Comparison of ENCODE assay signal across 8 cellular contexts in the genomic region with DNA sequence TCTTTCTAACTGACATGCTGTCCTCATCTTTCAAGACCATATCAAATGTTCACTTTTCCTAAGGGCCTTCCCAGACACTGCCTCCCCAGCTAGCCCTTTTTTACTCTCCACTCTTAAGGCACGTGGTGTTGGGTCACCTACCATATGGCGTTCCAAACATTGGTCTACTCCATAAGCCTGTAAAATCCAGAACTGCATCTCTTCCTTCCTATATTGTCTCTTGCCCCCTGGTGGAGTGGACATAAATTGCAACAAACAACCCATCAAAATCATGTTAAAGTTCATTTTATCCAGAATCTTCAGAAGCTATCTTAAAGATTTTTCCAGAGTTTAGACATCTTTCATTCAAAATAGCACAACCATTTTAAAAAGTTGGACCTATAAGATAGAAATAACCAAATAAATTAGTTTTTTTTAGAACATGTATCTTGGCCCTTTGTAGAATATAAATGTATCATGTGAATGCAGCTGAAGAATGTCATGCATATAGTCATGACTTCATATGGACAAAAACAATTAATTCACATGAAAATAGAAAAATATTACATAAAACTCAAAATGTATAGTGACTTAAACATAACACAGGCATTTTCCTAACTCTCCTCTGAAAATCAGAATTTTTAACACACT.
DNase-seq lines count a peak whose midpoint lies in the region; ATAC-seq, FAIRE-seq and TF ChIP-seq lines count a peak whose summit lies in the region.

No MANE protein-coding gene starts in this region.

- H3K4me1 Mint-ChIP-seq in nephron progenitor cell = peaks cover 10% of the 10 kb centered on the region
- no peaks in the 10 kb centered on the region for H3K4me1 Mint-ChIP-seq in CD4-positive, alpha-beta memory T cell

- H3K4me3 Mint-ChIP-seq in nephron progenitor cell = no peak overlapping the region
- no peak overlapping the region for H3K4me3 Mint-ChIP-seq in CD4-positive, alpha-beta memory T cell

- H3K36me3 ChIP-seq in GM12878 (ENCODE audit: control insufficient read depth in 2 of 2, insufficient read depth in 2 of 2, low read length in 1 of 2) = no peaks in the 10 kb centered on the region
- H3K36me3 ChIP-seq in CD4-positive, alpha-beta memory T cell (ENCODE audit: insufficient read depth, low read length) = no peaks in the 10 kb centered on the region

- TF ChIP-seq CTCF in GM12864 (IDR thresholded peaks at IDR 0.05; ENCODE audit: low read depth, low read length, missing control alignments) = peak; percentile 64
- TF ChIP-seq CTCF in GM12878 (IDR thresholded peaks at IDR 0.05 in 2 of 3, conservative IDR thresholded peaks at IDR 0.05 in 1 of 3; ENCODE audit: control insufficient read depth in 2 of 3, extremely low read depth in 1 of 3, insufficient read depth in 1 of 3, low read depth in 3 of 3, low read length in 3 of 3) = peak; percentile 49 to 61 (median 56)
- TF ChIP-seq CTCF in nephron progenitor cell (IDR thresholded peaks at IDR 0.05) = peak; percentile 54

- H3K4me3 ChIP-seq in GM12864 (ENCODE audit: low read depth, low read length) = no peak overlapping the region
- no peak overlapping the region for H3K4me3 ChIP-seq in GM12878
- H3K4me3 ChIP-seq in CD4-positive, alpha-beta memory T cell (ENCODE audit: low read length in 2 of 2) = no peak overlapping the region

- TF ChIP-seq EP300 in GM12878 (IDR thresholded peaks at IDR 0.05; ENCODE audit: borderline replicate concordance in 1 of 2, control insufficient read depth in 1 of 2, low read depth in 2 of 2, low read length in 2 of 2) = no peak

- CTCF ChIA-PET in GM12878 (lab: Yijun Ruan, JAX) = interaction anchor here (0.6 to 1.8 kb wide), 7 partner anchors 9 to 904 kb away, joined by 3 to 9 read pairs (median 3); no protein-coding TSS in a partner anchor
- CTCF ChIA-PET in CD4-positive, alpha-beta memory T cell (lab: Charles Lee; ENCODE audit: partially characterized antibody) = no interaction called here

- H3K4me1 ChIP-seq in GM12878 (ENCODE audit: control insufficient read depth, insufficient read depth, low read length) = no peaks in the 10 kb centered on the region
- H3K4me1 ChIP-seq in CD4-positive, alpha-beta memory T cell (ENCODE audit: insufficient read depth, low read length) = no peaks in the 10 kb centered on the region

- H2AFZ ChIP-seq in GM12878 (ENCODE audit: control insufficient read depth, low read depth, low read length) = no peak overlapping the region

- no peak for FAIRE-seq in GM12878 (lab: Jason Lieb, UNC)

- peaks cover 3% of the 10 kb centered on the region for H3K27me3 Mint-ChIP-seq in nephron progenitor cell (ENCODE audit: low read depth, poor library complexity)
- H3K27me3 Mint-ChIP-seq in CD4-positive, alpha-beta memory T cell = no peaks in the 10 kb centered on the region

- no peaks in the 10 kb centered on the region for H3K36me3 Mint-ChIP-seq in nephron progenitor cell (ENCODE audit: low read depth)
- H3K36me3 Mint-ChIP-seq in CD4-positive, alpha-beta memory T cell = no peaks in the 10 kb centered on the region

- no peak overlapping the region for H3K4me2 ChIP-seq in GM12878 (ENCODE audit: control insufficient read depth, insufficient read depth)

- no peak for TF ChIP-seq POLR2A in GM12878 (IDR thresholded peaks at IDR 0.05; ENCODE audit: low read depth, low read length)

- in situ Hi-C loops in GM12878 (cut with MboI) = no loop called here

- DNase-seq in A172 (ENCODE audit: low spot score) = peak; percentile 13
- DNase-seq in GM12864 (ENCODE audit: low read depth) = no peak
- DNase-seq in LoVo (ENCODE audit: low spot score) = peak; percentile 26
- no peak for DNase-seq in GM12878 (ENCODE audit: low read depth, low spot score)
- DNase-seq in nephron progenitor cell = peak; percentile 13
- DNase-seq in CD4-positive, alpha-beta memory T cell = no peak
- no peak for DNase-seq in stimulated activated CD8-positive, alpha-beta memory T cell treated with anti-CD3 and anti-CD28 coated beads, Interleukin-4, amount 100 ng/mL, for 48 hours

- H3K9ac ChIP-seq in GM12878 (ENCODE audit: control insufficient read depth, insufficient read depth, low read length) = no peak overlapping the region

- no peaks in the 10 kb centered on the region for H3K9me3 Mint-ChIP-seq in nephron progenitor cell
- peaks cover 0 to 20% (median 5%) of the 10 kb centered on the region in 8 donors for H3K9me3 Mint-ChIP-seq in CD4-positive, alpha-beta memory T cell

- intact Hi-C loops in GM12878 (cut with micrococcal nuclease; ENCODE audit: unreplicated experiment) = loop anchor here (1.0 to 10.0 kb wide), 3 partner anchors 393 to 887 kb away; no protein-coding TSS in a partner anchor
- intact Hi-C loops in CD4-positive, alpha-beta memory T cell (cut with micrococcal nuclease) = no loop called here

- peak; percentile 50 for TF ChIP-seq RAD21 in GM12878 (IDR thresholded peaks at IDR 0.05; ENCODE audit: insufficient read depth, low read depth, low read length)

- H3K27me3 ChIP-seq in GM12878 (replicated peaks in 1 of 2; ENCODE audit: control insufficient read depth in 2 of 2, insufficient read depth in 2 of 2, low read length in 1 of 2) = no peaks in the 10 kb centered on the region
- no peaks in the 10 kb centered on the region for H3K27me3 ChIP-seq in CD4-positive, alpha-beta memory T cell (ENCODE audit: insufficient read depth, low read length)

- no peaks in the 10 kb centered on the region for H3K79me2 ChIP-seq in GM12878 (ENCODE audit: control insufficient read depth, insufficient read depth, low read length)

- no peaks in the 10 kb centered on the region for H3K9me3 ChIP-seq in GM12878 (replicated peaks; ENCODE audit: control insufficient read depth, insufficient read depth, low read length)
- H3K9me3 ChIP-seq in CD4-positive, alpha-beta memory T cell (ENCODE audit: control insufficient read depth in 1 of 2, low read length in 2 of 2) = no peaks in the 10 kb centered on the region

- no peaks in the 10 kb centered on the region for H4K20me1 ChIP-seq in GM12878 (ENCODE audit: control insufficient read depth, insufficient read depth)

- ATAC-seq in GM12878 = peak; percentile 40; the same call in 2 of the 3 replicates
- no peak for ATAC-seq in GM18909 (IDR thresholded peaks at IDR 0.05; ENCODE audit: poor library complexity, unreplicated experiment)

- POLR2A ChIA-PET in GM12878 (lab: Charles Lee) = no interaction called here
- POLR2A ChIA-PET in CD4-positive, alpha-beta memory T cell (lab: Charles Lee; ENCODE audit: partially characterized antibody) = no interaction called here

- RAD21 ChIA-PET in GM12878 (lab: Charles Lee; ENCODE audit: unreplicated experiment) = interaction anchor here (0.6 kb wide), 1 partner anchor 11 kb away, joined by 4 read pairs; no protein-coding TSS in a partner anchor

- SMC1A ChIA-PET in GM12878 (lab: Charles Lee; ENCODE audit: uncharacterized antibody, unreplicated experiment) = interaction anchor here (0.7 to 1.2 kb wide), 3 partner anchors 11 to 890 kb away, joined by 3 read pairs; no protein-coding TSS in a partner anchor

- no peak overlapping the region for H3K27ac ChIP-seq in GM12878 (ENCODE audit: control insufficient read depth, insufficient read depth)
- no peak overlapping the region for H3K27ac ChIP-seq in CD4-positive, alpha-beta memory T cell (ENCODE audit: low read depth, low read length)

- 0% methylated on average over 2 of the region's 2 CpGs for WGBS in GM12878 (ENCODE audit: insufficient coverage, insufficient replicate concordance, low lambda C conversion rate, missing lambda C conversion rate)

- no TSS peak for BruUV-seq in GM12878 (replicated peaks; lab: Mats Ljungman, UMichigan)

- no peak overlapping the region for H3K27ac Mint-ChIP-seq in nephron progenitor cell
- H3K27ac Mint-ChIP-seq in CD4-positive, alpha-beta memory T cell = no peak overlapping the region

TF ChIP-seq in GM12878, 131 proteins besides CTCF, POLR2A, EP300 and RAD21:
- TF ChIP-seq ASH2L (IDR thresholded peaks at IDR 0.05; ENCODE audit: borderline replicate concordance, low read depth) (no peak), TAF1 (IDR thresholded peaks at IDR 0.05; ENCODE audit: borderline replicate concordance, low read depth, low read length) (no peak), SMC3 (IDR thresholded peaks at IDR 0.05; ENCODE audit: borderline replicate concordance, low read length) (peak; percentile 42; the same call in 1 of the 2 replicates), HCFC1 (IDR thresholded peaks at IDR 0.05; ENCODE audit: low read length) (no peak)
- TF ChIP-seq, protein P1, sequence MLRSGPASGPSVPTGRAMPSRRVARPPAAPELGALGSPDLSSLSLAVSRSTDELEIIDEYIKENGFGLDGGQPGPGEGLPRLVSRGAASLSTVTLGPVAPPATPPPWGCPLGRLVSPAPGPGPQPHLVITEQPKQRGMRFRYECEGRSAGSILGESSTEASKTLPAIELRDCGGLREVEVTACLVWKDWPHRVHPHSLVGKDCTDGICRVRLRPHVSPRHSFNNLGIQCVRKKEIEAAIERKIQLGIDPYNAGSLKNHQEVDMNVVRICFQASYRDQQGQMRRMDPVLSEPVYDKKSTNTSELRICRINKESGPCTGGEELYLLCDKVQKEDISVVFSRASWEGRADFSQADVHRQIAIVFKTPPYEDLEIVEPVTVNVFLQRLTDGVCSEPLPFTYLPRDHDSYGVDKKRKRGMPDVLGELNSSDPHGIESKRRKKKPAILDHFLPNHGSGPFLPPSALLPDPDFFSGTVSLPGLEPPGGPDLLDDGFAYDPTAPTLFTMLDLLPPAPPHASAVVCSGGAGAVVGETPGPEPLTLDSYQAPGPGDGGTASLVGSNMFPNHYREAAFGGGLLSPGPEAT (IDR thresholded peaks at IDR 0.05; ENCODE audit: low read depth) = no peak

Comparison
In these comparisons a context has a peak if more than half of its experiments do, and no peak if none do; other contexts are left out.
1. DNase-seq: peak in A172 (single experiment), LoVo (single experiment) and nephron progenitor cell (single experiment); none in GM12864 (single experiment), GM12878 (single experiment), CD4-positive, alpha-beta memory T cell (0 of 5) and stimulated activated CD8-positive, alpha-beta memory T cell treated with anti-CD3 and anti-CD28 coated beads, Interleukin-4, amount 100 ng/mL, for 48 hours (single experiment).
2. Peak in every context shown above with its lines, with median percentiles within 50 percentile points of each other: CTCF ChIP-seq.